Comparison of ENCODE assay signal across 11 cellular contexts in genomic region chr17:61338000-61338864, GRCh38.
DNase-seq lines count a peak whose midpoint lies in the region; ATAC-seq, FAIRE-seq and TF ChIP-seq lines count a peak whose summit lies in the region.
"Had no signal": no experiment of that assay in that cellular context is flagged by ENCODE, and none has a peak within 500 bp of the region (broad histone marks: within the 10 kb centered on the region; RNA-seq: fewer than 3 reads in every experiment).

No MANE protein-coding gene starts in this region.

- peaks cover 11% of the 10 kb centered on the region for H3K4me1 Mint-ChIP-seq in WTC11
- H3K4me1 Mint-ChIP-seq: activated CD4-positive, alpha-beta memory T cell treated with anti-CD3 and anti-CD28 coated beads, Interleukin-2, amount 10 ng/mL, durations not matched to agents 7 days and 5 days had no signal

- H3K27me3 Mint-ChIP-seq in WTC11 (ENCODE audit: low read depth) = no peaks in the 10 kb centered on the region
- H3K27me3 Mint-ChIP-seq: activated CD4-positive, alpha-beta memory T cell treated with anti-CD3 and anti-CD28 coated beads, Interleukin-2, amount 10 ng/mL, durations not matched to agents 7 days and 5 days had no signal

- no peaks in the 10 kb centered on the region for H3K36me3 Mint-ChIP-seq in WTC11
- H3K36me3 Mint-ChIP-seq: neural progenitor cell had no signal

- no peak for TF ChIP-seq CTCF in WTC11 (IDR thresholded peaks at IDR 0.05)

- POLR2A ChIA-PET in WTC11 (lab: Charles Lee) = no interaction called here

- H3K9me3 Mint-ChIP-seq in WTC11 = no peaks in the 10 kb centered on the region
- H3K9me3 Mint-ChIP-seq: activated CD4-positive, alpha-beta memory T cell treated with anti-CD3 and anti-CD28 coated beads, Interleukin-2, amount 10 ng/mL, durations not matched to agents 7 days and 5 days; neural progenitor cell had no signal

- ATAC-seq in WTC11 = no peak
- no peak for ATAC-seq in GM21360 (IDR thresholded peaks at IDR 0.05; ENCODE audit: unreplicated experiment)
- no peak for ATAC-seq in HG02973 (IDR thresholded peaks at IDR 0.05; ENCODE audit: unreplicated experiment)

- H3K27ac Mint-ChIP-seq in WTC11 = no peak overlapping the region
- H3K27ac Mint-ChIP-seq: activated CD4-positive, alpha-beta memory T cell treated with anti-CD3 and anti-CD28 coated beads, Interleukin-2, amount 10 ng/mL, durations not matched to agents 7 days and 5 days; neural progenitor cell had no signal

- DNase-seq in DMS53 (lab: John Stamatoyannopoulos, UW) (peak; percentile 36), DMS53 treated with DMSO at 0.1 percent for 48 hours (lab: John Stamatoyannopoulos, UW; ENCODE audit: unreplicated experiment) (no peak), WTC11 (ENCODE audit: low spot score) (no peak), hepatic stellate cell (ENCODE audit: low spot score) (peak; percentile 74), urothelium cell line (ENCODE audit: low spot score) (peak; percentile 88), GDM1 (lab: John Stamatoyannopoulos, UW) (no peak)
- DNase-seq: activated CD4-positive, alpha-beta memory T cell treated with anti-CD3 and anti-CD28 coated beads, Interleukin-2, amount 10 ng/mL, durations not matched to agents 7 days and 5 days; NCI-H1417 had no signal

- no peak overlapping the region for H3K4me3 Mint-ChIP-seq in WTC11
- H3K4me3 Mint-ChIP-seq: activated CD4-positive, alpha-beta memory T cell treated with anti-CD3 and anti-CD28 coated beads, Interleukin-2, amount 10 ng/mL, durations not matched to agents 7 days and 5 days; neural progenitor cell had no signal

- CTCF ChIA-PET in WTC11 (lab: Charles Lee) = interaction anchor here (0.8 to 1.2 kb wide), 2 partner anchors 8 to 11 kb away, joined by 3 to 5 read pairs; no protein-coding TSS in a partner anchor

- FAIRE-seq in urothelium cell line (lab: Jason Lieb, UNC) = peak; percentile 98

TF ChIP-seq in WTC11, 78 proteins besides CTCF, POLR2A, EP300 and RAD21:
- no peak for TF ChIP-seq ZNF281 (CRISPR knock-in tag; IDR thresholded peaks at IDR 0.05)
- TF ChIP-seq ZNF317 (CRISPR knock-in tag; IDR thresholded peaks at IDR 0.05; ENCODE audit: borderline replicate concordance, low read depth) = no peak
- no peak for TF ChIP-seq IRF2 (CRISPR knock-in tag; IDR thresholded peaks at IDR 0.05; ENCODE audit: borderline replicate concordance, low read depth)
- no peak for TF ChIP-seq NFYB (CRISPR knock-in tag; conservative IDR thresholded peaks at IDR 0.05; ENCODE audit: low read depth)
- TF ChIP-seq ZNF121 (CRISPR knock-in tag; IDR thresholded peaks at IDR 0.05) = 0 out of 2 replicates have a peak, but pooled peaks have one; percentile 50
- no peak for TF ChIP-seq ATF6 (CRISPR knock-in tag; IDR thresholded peaks at IDR 0.05)
- no peak for TF ChIP-seq KAT7 (CRISPR knock-in tag; IDR thresholded peaks at IDR 0.05; ENCODE audit: borderline replicate concordance)
- TF ChIP-seq PRDM15 (CRISPR knock-in tag; IDR thresholded peaks at IDR 0.05) = no peak
- no peak for TF ChIP-seq FOXP4 (CRISPR knock-in tag; IDR thresholded peaks at IDR 0.05)
TF ChIP-seq in WTC11: peak in this region for 1.

Comparison
In these comparisons a context has a peak if more than half of its experiments do, and no peak if none do; other contexts are left out.
1. DNase-seq: peak in DMS53 (single experiment), hepatic stellate cell (single experiment) and urothelium cell line (single experiment); none in DMS53 treated with DMSO at 0.1 percent for 48 hours (single experiment), WTC11 (single experiment) and GDM1 (single experiment).